23 cellular contexts compared by ENCODE assay signal in genomic region chr2:68935471-68935870, GRCh38. TPM values are rescaled to one million over a fixed set of nuclear protein-coding genes. Genes with fewer than 3 reads are reported as not detected.
DNase-seq lines count a peak whose midpoint lies in the region; ATAC-seq, FAIRE-seq and TF ChIP-seq lines count a peak whose summit lies in the region.
"Had no signal": no experiment of that assay in that cellular context is flagged by ENCODE, and none has a peak within 500 bp of the region (broad histone marks: within the 10 kb centered on the region; RNA-seq: fewer than 3 reads in every experiment).

No MANE protein-coding gene starts in this region.

- H3K4me3 ChIP-seq in trophoblast cell (ENCODE audit: low read depth, low read length) (no peak overlapping the region), PC-3 (ENCODE audit: low read length) (no peak overlapping the region)
- H3K4me3 ChIP-seq: BLaER1, MG63, SK-N-MC had no signal

- no peak overlapping the region for H2BK120ac ChIP-seq in trophoblast cell (ENCODE audit: insufficient read depth, low read length, poor library complexity)

- H3K23ac ChIP-seq in trophoblast cell (ENCODE audit: low read length) = no peak overlapping the region

- WGBS in trophoblast cell (ENCODE audit: extremely low coverage, insufficient coverage, insufficient read length) = no CpG with 5 or more reads among the region's 5 CpGs

- peaks cover 2% of the 10 kb centered on the region for H3K27me3 Mint-ChIP-seq in HFFc6 (ENCODE audit: insufficient read depth)

- ATAC-seq in esophagus mucosa (peak; percentile 49), PC-3 (no peak)

- H3K79me2 ChIP-seq in trophoblast cell (ENCODE audit: control insufficient read depth, insufficient read depth, low read length, poor library complexity) = no peaks in the 10 kb centered on the region
- H3K79me2 ChIP-seq in PC-3 (ENCODE audit: low read length) = no peaks in the 10 kb centered on the region

- no peak for TF ChIP-seq CTCF in HFFc6 (IDR thresholded peaks at IDR 0.05)
- no peak for TF ChIP-seq CTCF in PC-3 (conservative IDR thresholded peaks at IDR 0.05; ENCODE audit: low read depth, low read length)

- no peaks in the 10 kb centered on the region for H3K9me3 ChIP-seq in trophoblast cell (ENCODE audit: insufficient read depth, low read depth, low read length)
- no peaks in the 10 kb centered on the region for H3K9me3 ChIP-seq in PC-3 (ENCODE audit: low read length)
- H3K9me3 ChIP-seq: BLaER1, MG63 had no signal

- H2BK5ac ChIP-seq in trophoblast cell (ENCODE audit: low read depth, low read length, poor library complexity) = no peak overlapping the region

- no peak overlapping the region for H3K14ac ChIP-seq in trophoblast cell (ENCODE audit: low read length)

- no peaks in the 10 kb centered on the region for H3K27me3 ChIP-seq in trophoblast cell (ENCODE audit: insufficient read depth, low read length)
- H3K27me3 ChIP-seq in PC-3 (ENCODE audit: low read length) = no peaks in the 10 kb centered on the region
- H3K27me3 ChIP-seq: BLaER1, MG63 had no signal

- H3K36me3 ChIP-seq in trophoblast cell (ENCODE audit: control insufficient read depth in 1 of 2, insufficient read depth in 2 of 2, low read length in 2 of 2) = no peaks in the 10 kb centered on the region
- no peaks in the 10 kb centered on the region for H3K36me3 ChIP-seq in PC-3 (ENCODE audit: low read depth, low read length)
- H3K36me3 ChIP-seq: BLaER1, MG63 had no signal

- peaks cover 38% of the 10 kb centered on the region for H3K4me1 Mint-ChIP-seq in HFFc6 (ENCODE audit: low read depth)
- H3K4me1 Mint-ChIP-seq: CD4-positive, CD25-positive, alpha-beta regulatory T cell had no signal

- intact Hi-C loops in PC-3 (cut with micrococcal nuclease) = no loop called here

- no peak overlapping the region for H2AK5ac ChIP-seq in trophoblast cell (ENCODE audit: low read length)

- H3K36me3 Mint-ChIP-seq in HFFc6 (ENCODE audit: low read depth) = peaks cover 9% of the 10 kb centered on the region; the same call in 1 of the 2 replicates
- H3K36me3 Mint-ChIP-seq: CD4-positive, CD25-positive, alpha-beta regulatory T cell had no signal

- H2AFZ ChIP-seq in trophoblast cell (ENCODE audit: insufficient read depth, low read length, poor library complexity) (no peak overlapping the region), PC-3 (ENCODE audit: low read length) (no peak overlapping the region)

- DNase-seq in HFFc6 (no peak), RCC 7860 (ENCODE audit: low spot score) (peak; percentile 58), trophoblast cell (no peak), LoVo (ENCODE audit: low spot score) (no peak), globus pallidus (ENCODE audit: low spot score) (no peak), PC-3 (no peak)
- DNase-seq: CD4-positive, CD25-positive, alpha-beta regulatory T cell; DMS153; HCEC 1CT; Karpas-422; MG63; NCI-H1105 treated with DMSO at 0.1 percent for 48 hours; NCI-H2029 treated with DMSO at 0.1 percent for 48 hours; NCI-H446 treated with DMSO at 0.1 percent for 48 hours; NCI-H526 treated with DMSO at 0.1 percent for 48 hours; SIG-M5 had no signal

- POLR2A ChIA-PET in PC-3 (lab: Charles Lee; ENCODE audit: unreplicated experiment) = no interaction called here

- H3K9me3 Mint-ChIP-seq in HFFc6 = peaks cover 1% of the 10 kb centered on the region

- H4K8ac ChIP-seq in trophoblast cell (ENCODE audit: low read depth, low read length) = no peak overlapping the region

- no TSS peak for BruUV-seq in PC-3 (replicated peaks; lab: Mats Ljungman, UMichigan)

- no peaks in the 10 kb centered on the region for H3F3A ChIP-seq in PC-3 (ENCODE audit: low read length, unreplicated experiment)

- peaks cover 0 to 5% of the 10 kb centered on the region in 2 experiments for H3K4me1 ChIP-seq in trophoblast cell (ENCODE audit: control insufficient read depth in 1 of 2, insufficient read depth in 2 of 2, low read length in 2 of 2)
- peaks cover 8% of the 10 kb centered on the region; the same call in 1 of the 2 replicates for H3K4me1 ChIP-seq in PC-3 (ENCODE audit: insufficient read depth, low read length)

- no peak overlapping the region for H4K91ac ChIP-seq in trophoblast cell (ENCODE audit: low read depth, low read length)

- H3K27ac Mint-ChIP-seq in HFFc6 = peak overlapping the region; percentile 86

- CTCF ChIA-PET in PC-3 (lab: Charles Lee) = no interaction called here

- no peak overlapping the region for H3K4ac ChIP-seq in trophoblast cell (ENCODE audit: low read depth, low read length)

- FAIRE-seq in RCC 7860 (lab: Jason Lieb, UNC) = no peak
- FAIRE-seq: A204.1, H1 had no signal

- no peak overlapping the region for H3K9ac ChIP-seq in trophoblast cell (ENCODE audit: low read length)
- no peak overlapping the region for H3K9ac ChIP-seq in PC-3 (ENCODE audit: low read length)
- H3K9ac ChIP-seq: BLaER1 had no signal

- H3K27ac ChIP-seq in trophoblast cell (ENCODE audit: low read depth, low read length) = no peak overlapping the region
- H3K27ac ChIP-seq in PC-3 (ENCODE audit: low read length) = no peak overlapping the region
- H3K27ac ChIP-seq: BLaER1, SK-N-MC had no signal

- no peaks in the 10 kb centered on the region for H4K20me1 ChIP-seq in PC-3 (ENCODE audit: low read length)
- H4K20me1 ChIP-seq: BLaER1 had no signal

- H2BK12ac ChIP-seq in trophoblast cell (ENCODE audit: low read length) = peak overlapping the region; percentile 2

- H3K9me2 ChIP-seq in PC-3 (replicated peaks; ENCODE audit: low read length) = no peaks in the 10 kb centered on the region

- H3K18ac ChIP-seq in trophoblast cell (ENCODE audit: low read length) = no peak overlapping the region

- no peak overlapping the region for H3K4me2 ChIP-seq in trophoblast cell (ENCODE audit: low read length)
- H3K4me2 ChIP-seq in PC-3 (ENCODE audit: low read length) = no peak overlapping the region
- H3K4me2 ChIP-seq: BLaER1 had no signal

- H4K12ac ChIP-seq in trophoblast cell (ENCODE audit: low read depth, low read length) = no peak overlapping the region

- H3K4me3 Mint-ChIP-seq in HFFc6 = no peak overlapping the region

- no peaks in the 10 kb centered on the region for H3K79me1 ChIP-seq in trophoblast cell (ENCODE audit: low read length)

RNA-seq across cellular contexts. Expression of gene GKN2, which starts 17.2 kb away (rescaled TPM):
- total RNA-seq in HFFc6 (2021; fragmentation: NEBNext Ultra II Directional; extraction: Animal tissue kit (Norgen Biotek cat#: 25700)) = not detected
- total RNA-seq in esophagus mucosa = not detected
- polyA plus RNA-seq in trophoblast cell (2013) = not detected in 2 replicates
- total RNA-seq in PC-3 (2014; rRNA removed) = 0.58 TPM in 1 of 2 replicates, not detected in the other
- total RNA-seq: CD4-positive, CD25-positive, alpha-beta regulatory T cell; G401; H1 had no signal
- polyA plus RNA-seq: AG04450; CD4-positive, CD25-positive, alpha-beta regulatory T cell; H1 had no signal

RNA-seq across cellular contexts. Expression of gene GKN1, which starts 39.0 kb away (rescaled TPM):
- not detected for total RNA-seq in HFFc6 (2021; fragmentation: NEBNext Ultra II Directional; extraction: Animal tissue kit (Norgen Biotek cat#: 25700))
- total RNA-seq in esophagus mucosa (not detected), PC-3 (2014; rRNA removed) (not detected in 2 replicates)
- not detected in 2 replicates for polyA plus RNA-seq in trophoblast cell (2013)
- total RNA-seq: CD4-positive, CD25-positive, alpha-beta regulatory T cell; G401; H1 had no signal
- polyA plus RNA-seq: AG04450; CD4-positive, CD25-positive, alpha-beta regulatory T cell; H1 had no signal
